Comparison of ENCODE assay signal across 10 cellular contexts in the genomic region with DNA sequence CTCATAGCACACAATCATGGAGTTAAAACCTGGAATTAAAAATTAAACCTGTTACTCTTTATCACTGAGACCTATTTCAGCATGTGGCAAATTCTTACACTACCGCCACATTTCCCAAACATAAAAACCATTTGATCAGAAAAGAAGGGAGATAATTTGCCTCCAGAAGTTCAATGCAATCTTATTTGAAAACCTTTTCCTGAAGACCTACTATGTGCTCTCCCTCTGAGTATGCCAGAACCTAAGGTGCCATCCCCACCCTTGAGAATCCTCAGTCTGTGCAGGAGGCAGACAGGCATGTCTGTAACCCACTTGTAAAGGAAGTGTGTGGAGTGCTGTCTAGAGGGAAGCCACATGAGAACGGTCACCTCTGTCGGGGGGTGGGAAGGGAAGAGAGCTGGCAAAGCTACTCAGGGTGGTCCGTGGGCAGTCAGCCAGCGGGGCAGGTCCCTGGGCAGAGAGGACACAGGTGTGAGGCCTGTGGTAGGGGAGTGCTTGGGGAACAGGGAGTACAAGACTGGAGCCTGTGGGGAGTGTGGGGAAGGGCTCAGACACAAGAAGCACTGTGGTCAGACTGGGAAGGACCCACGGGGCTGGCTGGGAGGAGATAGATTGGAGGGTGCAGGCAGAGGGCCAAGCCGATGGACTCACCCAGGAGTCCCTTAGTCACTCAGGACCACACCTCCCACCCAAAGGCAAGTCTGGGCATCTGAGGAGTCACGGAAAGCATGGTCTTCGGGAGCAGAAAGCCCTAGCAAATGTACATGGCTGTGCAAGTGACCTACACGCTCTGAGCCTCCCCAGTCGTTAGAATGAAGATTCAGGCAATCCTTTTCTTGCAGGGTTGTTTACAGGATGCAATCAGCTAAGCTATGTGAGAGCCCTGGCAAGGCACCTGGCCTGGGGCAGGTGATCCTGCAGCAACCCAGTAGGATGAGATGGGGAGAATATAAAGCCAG. TPM values are rescaled to one million over a fixed set of nuclear protein-coding genes. Genes with fewer than 3 reads are reported as not detected.
DNase-seq lines count a peak whose midpoint lies in the region; ATAC-seq, FAIRE-seq and TF ChIP-seq lines count a peak whose summit lies in the region.
"Had no signal": no experiment of that assay in that cellular context is flagged by ENCODE, and none has a peak within 500 bp of the region (broad histone marks: within the 10 kb centered on the region; RNA-seq: fewer than 3 reads in every experiment).

No MANE protein-coding gene starts in this region.

- TF ChIP-seq RAD21 in H1 (IDR thresholded peaks at IDR 0.05 in 1 of 2, conservative IDR thresholded peaks at IDR 0.05 in 1 of 2; ENCODE audit: low read depth in 2 of 2, low read length in 2 of 2) = no peak

- H3K9me3 ChIP-seq in H1 (ENCODE audit: insufficient read depth in 2 of 2, low read depth in 1 of 2, low read length in 1 of 2) = no peaks in the 10 kb centered on the region

- H3K27ac ChIP-seq in GM23338 (ENCODE audit: low read depth) (no peak overlapping the region), H1 (ENCODE audit: low read depth, low read length) (no peak overlapping the region)
- H3K27ac ChIP-seq: SK-N-MC had no signal

- H3K36me3 ChIP-seq in GM23338 (ENCODE audit: insufficient read depth) = no peaks in the 10 kb centered on the region
- no peaks in the 10 kb centered on the region for H3K36me3 ChIP-seq in H1 (ENCODE audit: control insufficient read depth in 2 of 4, insufficient read depth in 4 of 4, low read length in 3 of 4)

- H3K14ac ChIP-seq in H1 (ENCODE audit: insufficient read length) = no peak overlapping the region

- no peak overlapping the region for H3K4me3 Mint-ChIP-seq in GM23338

- FAIRE-seq in H1 (lab: Jason Lieb, UNC) = no peak
- FAIRE-seq: GM18507 had no signal

- no peak overlapping the region for H2BK5ac ChIP-seq in H1 (ENCODE audit: low read depth, low read length)

- no peak overlapping the region for H3K9ac ChIP-seq in H1 (replicated peaks in 1 of 4; ENCODE audit: extremely low read depth in 1 of 4, low read depth in 3 of 4, low read length in 3 of 4)

- H3K23ac ChIP-seq in H1 (ENCODE audit: insufficient read length) = no peak overlapping the region

- H3K9me3 Mint-ChIP-seq in GM23338 = no peaks in the 10 kb centered on the region

- 92% methylated on average over 11 of the region's 11 CpGs; no CpG with 5 or more reads in 1 of the 2 experiments for WGBS in H1 (ENCODE audit: extremely low coverage in 1 of 2, insufficient coverage in 1 of 2, insufficient read length in 1 of 2, insufficient replicate concordance in 2 of 2, low coverage in 1 of 2, low lambda C conversion rate in 2 of 2, missing lambda C conversion rate in 1 of 2), 2 experiments

- H3K4me3 ChIP-seq in GM23338 (no peak overlapping the region), H1 (ENCODE audit: extremely low read depth in 1 of 4, insufficient read depth in 2 of 4, low read depth in 3 of 4, low read length in 4 of 4) (no peak overlapping the region)
- H3K4me3 ChIP-seq: SK-N-MC had no signal

- TF ChIP-seq POLR2A in H1 (IDR thresholded peaks at IDR 0.05; ENCODE audit: control extremely low read depth in 1 of 2, low read depth in 2 of 2, low read length in 2 of 2) = no peak

- no peaks in the 10 kb centered on the region for H3K36me3 Mint-ChIP-seq in GM23338 (ENCODE audit: low read depth)

- H3K56ac ChIP-seq in H1 (replicated peaks; ENCODE audit: insufficient read length, low read depth, low read length) = no peak overlapping the region

- no peak overlapping the region for H4K91ac ChIP-seq in H1 (replicated peaks; ENCODE audit: insufficient read length, low read length)

- peaks cover 27% of the 10 kb centered on the region for H3K4me1 Mint-ChIP-seq in GM23338

- H2AK5ac ChIP-seq in H1 (ENCODE audit: low read depth, low read length) = no peak overlapping the region

- no peak overlapping the region for H3K4ac ChIP-seq in H1 (replicated peaks; ENCODE audit: insufficient read length, low read depth, low read length)

- H2BK120ac ChIP-seq in H1 (replicated peaks; ENCODE audit: low read depth, low read length) = no peak overlapping the region

- no peak overlapping the region for H2BK20ac ChIP-seq in H1 (ENCODE audit: low read length)

- H3K18ac ChIP-seq in H1 (ENCODE audit: extremely low read depth, low read length) = no peak overlapping the region

- DNase-seq in GM23338 (ENCODE audit: low spot score) (no peak), NCI-H1105 treated with DMSO at 0.1 percent for 48 hours (lab: John Stamatoyannopoulos, UW) (peak; percentile 34), H1 (ENCODE audit: low read depth in 1 of 2, low spot score in 2 of 2) (no peak), renal cortical epithelial cell (ENCODE audit: low read depth) (peak; percentile 61), NCI-H146 treated with DMSO at 0.1 percent for 48 hours (lab: John Stamatoyannopoulos, UW; ENCODE audit: unreplicated experiment) (no peak)
- DNase-seq in activated CD4-positive, alpha-beta T cell treated with anti-CD3 and anti-CD28 coated beads for 1 hour = no peak
- DNase-seq: left colon had no signal

- H2AFZ ChIP-seq in GM23338 = peak overlapping the region; percentile 47; the same call in 1 of the 2 replicates
- H2AFZ ChIP-seq in H1 (ENCODE audit: low read length) = peak overlapping the region; percentile 83

- no peak for TF ChIP-seq CTCF in GM23338 (conservative IDR thresholded peaks at IDR 0.05; ENCODE audit: low read depth in 2 of 2)
- TF ChIP-seq CTCF in H1 (IDR thresholded peaks at IDR 0.05; ENCODE audit: control extremely low read depth in 1 of 3, insufficient read depth in 1 of 3, low read depth in 1 of 3, low read length in 3 of 3) = no peak

- 0 out of 2 replicates have a peak overlapping the region, but pooled peaks have one; percentile 67 for H2BK15ac ChIP-seq in H1 (ENCODE audit: low read length)

- 0 out of 2 replicates have a peak overlapping the region, but pooled peaks have one; percentile 2 for H2BK12ac ChIP-seq in H1 (ENCODE audit: low read depth, low read length)

- no peak overlapping the region for H3K27ac Mint-ChIP-seq in GM23338

- POLR2A ChIA-PET in H1 (lab: Charles Lee; ENCODE audit: partially characterized antibody) = interaction anchor here (1.2 kb wide), 1 partner anchor 10 kb away, joined by 3 read pairs; no protein-coding TSS in a partner anchor

- H3K27me3 ChIP-seq in GM23338 (ENCODE audit: insufficient read depth) = no peaks in the 10 kb centered on the region
- H3K27me3 ChIP-seq in H1 (replicated peaks in 1 of 4; ENCODE audit: control insufficient read depth in 3 of 4, extremely low read depth in 1 of 4, insufficient read depth in 3 of 4, low read length in 3 of 4) = no peaks in the 10 kb centered on the region; a peak in 1 of 7 replicates

- CTCF ChIA-PET in H1 (lab: Charles Lee; ENCODE audit: partially characterized antibody) = interaction anchor here (1.4 to 2.4 kb wide), 3 partner anchors 10 to 28 kb away, joined by 3 to 8 read pairs (median 3); no protein-coding TSS in a partner anchor

- H3K4me2 ChIP-seq in GM23338 (no peak overlapping the region), H1 (ENCODE audit: insufficient read depth in 1 of 2, low read depth in 2 of 2, low read length in 2 of 2) (no peak overlapping the region)

- peaks cover 1% of the 10 kb centered on the region for H3K27me3 Mint-ChIP-seq in GM23338 (ENCODE audit: insufficient read depth, low read depth, poor library complexity)

- H4K5ac ChIP-seq in H1 (ENCODE audit: insufficient read length, low read depth, low read length) = no peak overlapping the region

- H4K8ac ChIP-seq in H1 (ENCODE audit: extremely low read depth, insufficient read depth, low read length) = no peak overlapping the region; the same call in 1 of the 2 replicates

- no peaks in the 10 kb centered on the region for H3K79me1 ChIP-seq in H1 (ENCODE audit: low read depth, low read length)

- H3K4me1 ChIP-seq in GM23338 (ENCODE audit: insufficient read depth) (peaks cover 15% of the 10 kb centered on the region), H1 (replicated peaks in 1 of 4; ENCODE audit: control insufficient read depth in 3 of 4, insufficient read depth in 4 of 4, low read length in 3 of 4) (peaks cover 0 to 19% (median 6%) of the 10 kb centered on the region in 4 experiments)

- H3K23me2 ChIP-seq in H1 (ENCODE audit: low read depth, low read length) = no peaks in the 10 kb centered on the region

- no peaks in the 10 kb centered on the region for H3F3A ChIP-seq in GM23338 (replicated peaks; ENCODE audit: low read depth)

- ATAC-seq in GM23338 (no peak), HG02885 (IDR thresholded peaks at IDR 0.05; ENCODE audit: poor library complexity, unreplicated experiment) (no peak)
- ATAC-seq: left colon had no signal

- H4K20me1 ChIP-seq in GM23338 (replicated peaks; ENCODE audit: insufficient read depth) (no peaks in the 10 kb centered on the region), H1 (replicated peaks in 1 of 2; ENCODE audit: control insufficient read depth in 1 of 2, insufficient read depth in 2 of 2, low read length in 2 of 2) (no peaks in the 10 kb centered on the region)

- no peak for TF ChIP-seq EP300 in H1 (IDR thresholded peaks at IDR 0.05; ENCODE audit: borderline replicate concordance in 1 of 2, low read depth in 2 of 2, low read length in 2 of 2)

- no peaks in the 10 kb centered on the region for H3K9me2 ChIP-seq in GM23338 (ENCODE audit: insufficient read depth)

- H3K79me2 ChIP-seq in GM23338 (replicated peaks; ENCODE audit: insufficient read depth) = no peaks in the 10 kb centered on the region
- H3K79me2 ChIP-seq in H1 (ENCODE audit: control insufficient read depth in 1 of 2, insufficient read depth in 2 of 2, low read length in 2 of 2) = no peaks in the 10 kb centered on the region

TF ChIP-seq in GM23338, 12 proteins besides CTCF, POLR2A, EP300 and RAD21 (continues in another document):
- TF ChIP-seq EZH2phosphoT487 (IDR thresholded peaks at IDR 0.05; ENCODE audit: unreplicated experiment) (no peak), CREB1 (CRISPR knock-in tag; IDR thresholded peaks at IDR 0.05; ENCODE audit: low read depth) (no peak)

TF ChIP-seq in H1, 55 proteins besides CTCF, POLR2A, EP300 and RAD21 (continues in another document):
- no peak for TF ChIP-seq SRF (IDR thresholded peaks at IDR 0.05; ENCODE audit: low read depth, low read length)
- TF ChIP-seq CTBP2 (IDR thresholded peaks at IDR 0.05; ENCODE audit: borderline replicate concordance, insufficient read depth, insufficient read length, low read length) = no peak
- no peak for TF ChIP-seq KDM1A (IDR thresholded peaks at IDR 0.05; ENCODE audit: borderline replicate concordance, low read length)

RNA-seq across cellular contexts. Expression of a gene that starts 22.8 kb away (rescaled TPM):
- 0.14 and 0.85 TPM in 2 replicates for total RNA-seq in GM23338 (2014; rRNA removed; shearing (Covaris generic))
- polyA plus RNA-seq in GM23338 (2016; fragmentation: Nextera tagmentation; extraction: Ambion mirVana) (0.16 and 0.50 TPM in 2 replicates), H1 (2011; rRNA removed) (0.25 and 0.38 TPM in 2 replicates)
- total RNA-seq in H1 (2021; fragmentation: NEBNext Ultra II Directional; extraction: Animal tissue kit (Norgen Biotek cat#: 25700)) = 0.07 and 0.50 TPM in 2 replicates
- 0.30 TPM for polyA plus RNA-seq in H1 (2011; cell fraction: cytosol; rRNA removed)
- 0.33 TPM for polyA plus RNA-seq in H1 (2011; cell fraction: nucleus; rRNA removed)
- polyA plus RNA-seq in H1 (2012, experiment 1 of 2) = 0.08 to 0.38 TPM (median 0.21 TPM) in 4 replicates
- 0.07 TPM for polyA plus RNA-seq in H1 (2012, experiment 2 of 2)
- polyA plus RNA-seq in H1 (2013, experiment 1 of 2) = 0.30 TPM
- 0.29 TPM for polyA plus RNA-seq in H1 (2013, experiment 2 of 2)
- 0.07 and 0.28 TPM in 2 replicates for polyA minus RNA-seq in H1 (2011; rRNA and poly(A)+ RNA removed)
- not detected for polyA minus RNA-seq in H1 (2011; cell fraction: cytosol; rRNA and poly(A)+ RNA removed)
- polyA minus RNA-seq in H1 (2011; cell fraction: nucleus; rRNA and poly(A)+ RNA removed) = not detected
- total RNA-seq in renal cortical epithelial cell = 3.0 and 6.3 TPM in 2 replicates

Comparison
In these comparisons a context has a peak if more than half of its experiments do, and no peak if none do; other contexts are left out.
1. DNase-seq: peak in NCI-H1105 treated with DMSO at 0.1 percent for 48 hours (single experiment) and renal cortical epithelial cell (single experiment); none in GM23338 (single experiment), H1 (0 of 2), NCI-H146 treated with DMSO at 0.1 percent for 48 hours (single experiment) and activated CD4-positive, alpha-beta T cell treated with anti-CD3 and anti-CD28 coated beads for 1 hour (single experiment).